In the genomic region with DNA sequence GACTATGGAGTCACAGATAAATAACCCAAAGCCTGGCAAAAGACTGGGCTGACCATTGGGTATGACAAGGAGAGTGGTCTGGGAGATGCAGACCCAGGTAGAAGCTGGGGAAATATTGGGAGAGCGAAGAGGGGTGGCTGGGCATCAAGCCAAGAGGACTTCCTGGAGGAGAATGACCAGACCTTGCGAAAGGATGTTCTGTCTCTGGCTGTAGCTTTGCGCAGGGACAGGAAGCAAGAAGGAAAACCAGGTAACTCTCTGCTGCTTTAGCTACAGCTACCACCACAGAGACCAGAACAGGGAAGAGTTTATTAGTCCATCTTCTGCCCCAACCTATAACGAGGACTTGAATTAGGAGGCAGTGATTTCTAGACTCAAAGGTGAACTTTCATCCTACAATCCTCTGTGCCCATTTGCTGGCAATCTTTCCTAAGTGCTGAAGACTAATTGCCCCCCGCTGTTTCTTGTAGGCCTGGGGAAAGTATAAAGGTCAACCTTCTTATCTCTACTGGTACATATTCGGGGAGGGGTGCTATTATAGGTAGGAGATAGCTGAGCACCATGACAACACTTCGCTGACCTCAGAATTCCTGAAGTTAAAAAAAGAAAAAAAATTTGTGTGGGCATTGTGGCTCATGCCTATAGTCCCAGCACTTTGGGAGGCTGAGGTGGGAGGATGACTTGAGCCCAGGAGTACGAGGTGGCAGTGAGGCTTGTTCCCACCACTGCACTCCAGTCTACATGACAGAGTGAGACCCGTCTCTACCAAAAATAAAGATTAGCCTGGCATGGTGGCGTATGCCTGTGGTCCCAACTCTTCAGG, we compare ENCODE assay signal across 17 cellular contexts. TPM values are rescaled to one million over a fixed set of nuclear protein-coding genes. Genes with fewer than 3 reads are reported as not detected.
DNase-seq lines count a peak whose midpoint lies in the region; ATAC-seq, FAIRE-seq and TF ChIP-seq lines count a peak whose summit lies in the region.
"Had no signal": no experiment of that assay in that cellular context is flagged by ENCODE, and none has a peak within 500 bp of the region (broad histone marks: within the 10 kb centered on the region; RNA-seq: fewer than 3 reads in every experiment).

No MANE protein-coding gene starts in this region.

- H3K27me3 ChIP-seq in Caco-2 (replicated peaks; ENCODE audit: control insufficient read depth, insufficient read depth, low read length) (no peaks in the 10 kb centered on the region), H1 (replicated peaks in 1 of 4; ENCODE audit: control insufficient read depth in 3 of 4, extremely low read depth in 1 of 4, insufficient read depth in 3 of 4, low read length in 3 of 4) (no peaks in the 10 kb centered on the region), trophoblast cell (ENCODE audit: insufficient read depth, low read length) (no peaks in the 10 kb centered on the region)
- H3K27me3 ChIP-seq: BLaER1 had no signal

- H3K9me3 ChIP-seq in Caco-2 (no peaks in the 10 kb centered on the region), HEK293 (ENCODE audit: control insufficient read depth, insufficient read depth, low read depth, low read length) (no peaks in the 10 kb centered on the region), H1 (ENCODE audit: insufficient read depth in 2 of 2, low read depth in 1 of 2, low read length in 1 of 2) (no peaks in the 10 kb centered on the region), trophoblast cell (ENCODE audit: insufficient read depth, low read depth, low read length) (no peaks in the 10 kb centered on the region)
- H3K9me3 ChIP-seq: BLaER1 had no signal

- H3K4me3 ChIP-seq in Caco-2 (ENCODE audit: low read depth, low read length) (no peak overlapping the region), HEK293 (ENCODE audit: low read depth, low read length) (no peak overlapping the region), H1 (ENCODE audit: extremely low read depth in 1 of 4, insufficient read depth in 2 of 4, low read depth in 3 of 4, low read length in 4 of 4) (no peak overlapping the region), trophoblast cell (ENCODE audit: low read depth, low read length) (no peak overlapping the region)
- H3K4me3 ChIP-seq: BLaER1 had no signal

- H3K27ac ChIP-seq in HEK293 (ENCODE audit: extremely low read depth, low read depth, low read length): no peak overlapping the region
- no peak overlapping the region for H3K27ac ChIP-seq in H1 (ENCODE audit: low read depth, low read length)
- H3K27ac ChIP-seq in trophoblast cell (ENCODE audit: low read depth, low read length): no peak overlapping the region
- H3K27ac ChIP-seq: BLaER1, RWPE1 had no signal

- POLR2A ChIA-PET in Caco-2 (lab: Charles Lee): interaction anchor here (0.6 to 1.3 kb wide), 6 partner anchors 11 to 204 kb away, joined by 3 to 8 read pairs (median 4); no protein-coding TSS in a partner anchor
- POLR2A ChIA-PET in HEK293 (lab: Yijun Ruan, JAX): no interaction called here
- POLR2A ChIA-PET in H1 (lab: Charles Lee; ENCODE audit: partially characterized antibody): no interaction called here

- H2BK5ac ChIP-seq in H1 (ENCODE audit: low read depth, low read length): no peak overlapping the region
- H2BK5ac ChIP-seq in trophoblast cell (ENCODE audit: low read depth, low read length, poor library complexity): no peak overlapping the region

- H3K79me1 ChIP-seq in H1 (ENCODE audit: low read depth, low read length) (no peaks in the 10 kb centered on the region), trophoblast cell (ENCODE audit: low read length) (peaks cover 7% of the 10 kb centered on the region)

- WGBS in H1 (ENCODE audit: extremely low coverage in 1 of 2, insufficient coverage in 1 of 2, insufficient read length in 1 of 2, insufficient replicate concordance in 2 of 2, low coverage in 1 of 2, low lambda C conversion rate in 2 of 2, missing lambda C conversion rate in 1 of 2), 2 experiments: 81% methylated on average over 10 of the region's 10 CpGs; no CpG with 5 or more reads in 1 of the 2 experiments
- no CpG with 5 or more reads among the region's 10 CpGs for WGBS in trophoblast cell (ENCODE audit: extremely low coverage, insufficient coverage, insufficient read length)

- H3K79me2 ChIP-seq in H1 (ENCODE audit: control insufficient read depth in 1 of 2, insufficient read depth in 2 of 2, low read length in 2 of 2) (no peaks in the 10 kb centered on the region), trophoblast cell (ENCODE audit: control insufficient read depth, insufficient read depth, low read length, poor library complexity) (no peaks in the 10 kb centered on the region)

- H2AFZ ChIP-seq in H1 (ENCODE audit: low read length) (no peak overlapping the region), trophoblast cell (ENCODE audit: insufficient read depth, low read length, poor library complexity) (no peak overlapping the region)

- H4K12ac ChIP-seq in trophoblast cell (ENCODE audit: low read depth, low read length): no peak overlapping the region

- TF ChIP-seq POLR2A in H1 (IDR thresholded peaks at IDR 0.05; ENCODE audit: control extremely low read depth in 1 of 2, low read depth in 2 of 2, low read length in 2 of 2): no peak

- CTCF ChIA-PET in Caco-2 (lab: Charles Lee) (interaction anchor here (1.0 to 2.5 kb wide), 7 partner anchors 11 to 42 kb away, joined by 3 to 15 read pairs (median 4); no protein-coding TSS in a partner anchor), HEK293 (lab: Yijun Ruan, JAX) (no interaction called here), H1 (lab: Charles Lee; ENCODE audit: partially characterized antibody) (interaction anchor here (0.9 to 1.4 kb wide), 5 partner anchors 9 to 24 kb away, joined by 3 read pairs; no protein-coding TSS in a partner anchor)

- no peak overlapping the region for H2BK20ac ChIP-seq in H1 (ENCODE audit: low read length)

- H3K23ac ChIP-seq in H1 (ENCODE audit: insufficient read length) (no peak overlapping the region), trophoblast cell (ENCODE audit: low read length) (no peak overlapping the region)

- H2BK15ac ChIP-seq in H1 (ENCODE audit: low read length): peak overlapping the region; percentile 1; the same call in 1 of the 2 replicates

- H2BK12ac ChIP-seq in H1 (ENCODE audit: low read depth, low read length) (no peak overlapping the region), trophoblast cell (ENCODE audit: low read length) (peak overlapping the region; percentile 51)

- no peaks in the 10 kb centered on the region for H4K20me1 ChIP-seq in H1 (replicated peaks in 1 of 2; ENCODE audit: control insufficient read depth in 1 of 2, insufficient read depth in 2 of 2, low read length in 2 of 2)
- H4K20me1 ChIP-seq: BLaER1 had no signal

- H3K4ac ChIP-seq in H1 (replicated peaks; ENCODE audit: insufficient read length, low read depth, low read length) (no peak overlapping the region), trophoblast cell (ENCODE audit: low read depth, low read length) (no peak overlapping the region)

- H4K8ac ChIP-seq in H1 (ENCODE audit: extremely low read depth, insufficient read depth, low read length) (no peak overlapping the region), trophoblast cell (ENCODE audit: low read depth, low read length) (no peak overlapping the region)

- no peak overlapping the region for H3K9ac ChIP-seq in H1 (replicated peaks in 1 of 4; ENCODE audit: extremely low read depth in 1 of 4, low read depth in 3 of 4, low read length in 3 of 4)
- no peak overlapping the region for H3K9ac ChIP-seq in trophoblast cell (ENCODE audit: low read length)
- H3K9ac ChIP-seq: BLaER1 had no signal

- DNase-seq in Caco-2 (peak; percentile 86 to 88), H1 (ENCODE audit: low read depth in 1 of 2, low spot score in 2 of 2) (no peak), trophoblast cell (no peak), ecto neural progenitor cell (ENCODE audit: low spot score) (no peak), NCI-H1417 treated with DMSO at 0.1 percent for 48 hours (lab: John Stamatoyannopoulos, UW) (no peak)
- DNase-seq: CD8-positive, alpha-beta memory T cell; H7; Kasumi-1; NCI-H1417; NCI-H2081; NCI-H524 treated with DMSO at 0.1 percent for 48 hours; NK-92 treated with Interleukin-12 subunit alpha and Interleukin-12 subunit beta, amount 100 ng/mL, for 24 hours; OCI-M1 had no signal

- TF ChIP-seq CTCF in Caco-2 (IDR thresholded peaks at IDR 0.05; ENCODE audit: insufficient read depth in 1 of 2, low read depth in 1 of 2, low read length in 1 of 2, severe bottlenecking in 1 of 2, unreplicated experiment in 1 of 2) (no peak), HEK293 (tag by site-specific recombination; IDR thresholded peaks at IDR 0.05) (no peak), H1 (IDR thresholded peaks at IDR 0.05; ENCODE audit: control extremely low read depth in 1 of 3, insufficient read depth in 1 of 3, low read depth in 1 of 3, low read length in 3 of 3) (no peak)

- H3K56ac ChIP-seq in H1 (replicated peaks; ENCODE audit: insufficient read length, low read depth, low read length): no peak overlapping the region

- intact Hi-C loops in Caco-2 (cut with micrococcal nuclease; ENCODE audit: unreplicated experiment): loop anchor here (1.0 to 2.0 kb wide), 6 partner anchors 9 to 73 kb away; no protein-coding TSS in a partner anchor

- no peak overlapping the region for H3K18ac ChIP-seq in H1 (ENCODE audit: extremely low read depth, low read length)
- H3K18ac ChIP-seq in trophoblast cell (ENCODE audit: low read length): no peak overlapping the region

- no peak overlapping the region for H4K5ac ChIP-seq in H1 (ENCODE audit: insufficient read length, low read depth, low read length)

- peaks cover 88% of the 10 kb centered on the region for H3K4me1 ChIP-seq in Caco-2
- H3K4me1 ChIP-seq in HEK293 (ENCODE audit: control insufficient read depth, insufficient read depth, low read length): no peaks in the 10 kb centered on the region
- peaks cover 0 to 4% (median 0%) of the 10 kb centered on the region in 4 experiments; a peak in 2 of 7 replicates for H3K4me1 ChIP-seq in H1 (replicated peaks in 1 of 4; ENCODE audit: control insufficient read depth in 3 of 4, insufficient read depth in 4 of 4, low read length in 3 of 4)
- peaks cover 17 to 22% of the 10 kb centered on the region in 2 experiments for H3K4me1 ChIP-seq in trophoblast cell (ENCODE audit: control insufficient read depth in 1 of 2, insufficient read depth in 2 of 2, low read length in 2 of 2)

- H4K91ac ChIP-seq in H1 (replicated peaks; ENCODE audit: insufficient read length, low read length) (no peak overlapping the region), trophoblast cell (ENCODE audit: low read depth, low read length) (no peak overlapping the region)

- no peak for TF ChIP-seq EP300 in H1 (IDR thresholded peaks at IDR 0.05; ENCODE audit: borderline replicate concordance in 1 of 2, low read depth in 2 of 2, low read length in 2 of 2)

- H3K36me3 Mint-ChIP-seq in Caco-2 (ENCODE audit: insufficient read depth, unreplicated experiment): peaks cover 13% of the 10 kb centered on the region

- no peak overlapping the region for H2AK5ac ChIP-seq in H1 (ENCODE audit: low read depth, low read length)
- H2AK5ac ChIP-seq in trophoblast cell (ENCODE audit: low read length): no peak overlapping the region

- FAIRE-seq in H1 (lab: Jason Lieb, UNC): no peak

- H3K4me3 Mint-ChIP-seq in Caco-2 (ENCODE audit: unreplicated experiment): peak overlapping the region; percentile 40
- H3K4me3 Mint-ChIP-seq: CD8-positive, alpha-beta memory T cell had no signal

- no peak for TF ChIP-seq RAD21 in H1 (IDR thresholded peaks at IDR 0.05 in 1 of 2, conservative IDR thresholded peaks at IDR 0.05 in 1 of 2; ENCODE audit: low read depth in 2 of 2, low read length in 2 of 2)

- H3K36me3 ChIP-seq in Caco-2 (ENCODE audit: control insufficient read depth, insufficient read depth, low read length): no peaks in the 10 kb centered on the region
- H3K36me3 ChIP-seq in HEK293 (ENCODE audit: control insufficient read depth in 2 of 2, insufficient read depth in 1 of 2, low read length in 2 of 2): no peaks in the 10 kb centered on the region
- no peaks in the 10 kb centered on the region for H3K36me3 ChIP-seq in H1 (ENCODE audit: control insufficient read depth in 2 of 4, insufficient read depth in 4 of 4, low read length in 3 of 4)
- H3K36me3 ChIP-seq in trophoblast cell (ENCODE audit: control insufficient read depth in 1 of 2, insufficient read depth in 2 of 2, low read length in 2 of 2): no peaks in the 10 kb centered on the region
- H3K36me3 ChIP-seq: BLaER1 had no signal

- H3K27me3 Mint-ChIP-seq in Caco-2 (ENCODE audit: insufficient read depth, unreplicated experiment): no peaks in the 10 kb centered on the region

- peak overlapping the region; percentile 93 for H3K27ac Mint-ChIP-seq in Caco-2 (ENCODE audit: unreplicated experiment)

- H3K4me1 Mint-ChIP-seq in Caco-2 (ENCODE audit: low read depth, unreplicated experiment): peaks cover 80% of the 10 kb centered on the region

- ATAC-seq in GM21529 (IDR thresholded peaks at IDR 0.05; ENCODE audit: unreplicated experiment): no peak

- BruUV-seq in Caco-2 (replicated peaks; lab: Mats Ljungman, UMichigan): TSS peak; percentile 60

- H3K4me2 ChIP-seq in H1 (ENCODE audit: insufficient read depth in 1 of 2, low read depth in 2 of 2, low read length in 2 of 2) (no peak overlapping the region), trophoblast cell (ENCODE audit: low read length) (no peak overlapping the region)
- H3K4me2 ChIP-seq: BLaER1 had no signal

- no peak overlapping the region for H2BK120ac ChIP-seq in H1 (replicated peaks; ENCODE audit: low read depth, low read length)
- H2BK120ac ChIP-seq in trophoblast cell (ENCODE audit: insufficient read depth, low read length, poor library complexity): no peak overlapping the region

- no peaks in the 10 kb centered on the region for H3K9me3 Mint-ChIP-seq in Caco-2 (ENCODE audit: unreplicated experiment)
- H3K9me3 Mint-ChIP-seq: CD8-positive, alpha-beta memory T cell had no signal

- no peaks in the 10 kb centered on the region for H3K23me2 ChIP-seq in H1 (ENCODE audit: low read depth, low read length)

- H3K14ac ChIP-seq in H1 (ENCODE audit: insufficient read length): no peak overlapping the region
- peak overlapping the region; percentile 17 for H3K14ac ChIP-seq in trophoblast cell (ENCODE audit: low read length)

RNA-seq across cellular contexts. Expression of a gene that starts 19.1 kb away (rescaled TPM):
- 103 and 108 TPM in 2 replicates for total RNA-seq in Caco-2 (2022)
- total RNA-seq in H1 (2021; fragmentation: NEBNext Ultra II Directional; extraction: Animal tissue kit (Norgen Biotek cat#: 25700)): 5.3 and 7.1 TPM in 2 replicates
- polyA plus RNA-seq in H1 (2011; rRNA removed): 2.1 and 3.8 TPM in 2 replicates
- 4.4 TPM for polyA plus RNA-seq in H1 (2011; cell fraction: cytosol; rRNA removed)
- 11.5 TPM for polyA plus RNA-seq in H1 (2011; cell fraction: nucleus; rRNA removed)
- polyA plus RNA-seq in H1 (2012, experiment 1 of 2): 2.1 to 3.7 TPM (median 2.8 TPM) in 4 replicates
- polyA plus RNA-seq in H1 (2012, experiment 2 of 2): 1.6 TPM
- 4.3 TPM for polyA plus RNA-seq in H1 (2013, experiment 1 of 2)
- polyA plus RNA-seq in H1 (2013, experiment 2 of 2): 4.4 TPM
- polyA minus RNA-seq in H1 (2011; rRNA and poly(A)+ RNA removed): 3.3 and 3.9 TPM in 2 replicates
- polyA minus RNA-seq in H1 (2011; cell fraction: cytosol; rRNA and poly(A)+ RNA removed): 4.9 TPM
- 7.5 TPM for polyA minus RNA-seq in H1 (2011; cell fraction: nucleus; rRNA and poly(A)+ RNA removed)
- polyA plus RNA-seq in trophoblast cell (2013): 14.9 and 15.9 TPM in 2 replicates

Comparison
In these comparisons a context has a peak if more than half of its experiments do, and no peak if none do; other contexts are left out.
1. DNase-seq: peak in Caco-2 (2 of 2); none in H1 (0 of 2), trophoblast cell (0 of 2), ecto neural progenitor cell (single experiment) and NCI-H1417 treated with DMSO at 0.1 percent for 48 hours (single experiment).
2. RNA of a gene that starts 19.1 kb away (total RNA-seq): 103 to 108 TPM in Caco-2; 5.3 to 7.1 TPM in H1; every median in the first group is over 10 times any median in the second.